8 cellular contexts compared by ENCODE assay signal in genomic region chr2:42169100-42169868, GRCh38. TPM values are rescaled to one million over a fixed set of nuclear protein-coding genes. Genes with fewer than 3 reads are reported as not detected.
DNase-seq lines count a peak whose midpoint lies in the region; ATAC-seq, FAIRE-seq and TF ChIP-seq lines count a peak whose summit lies in the region.

TSS of gene EML4 (plus strand) at chr2:42169353. CDS start at chr2:42169612, 259 bp downstream.

- H3K4me1 ChIP-seq in kidney (ENCODE audit: control insufficient read depth in 1 of 2, insufficient read depth in 1 of 2, low read depth in 1 of 2, low read length in 2 of 2), result peaks cover 4 to 10% of the 10 kb centered on the region in 2 donors

- H3K27ac ChIP-seq in kidney (ENCODE audit: low read depth in 2 of 2, low read length in 2 of 2), result peak within 1 kb of the TSS; percentile 85 to 90

- ATAC-seq in GM19025 (IDR thresholded peaks at IDR 0.05; ENCODE audit: low read depth, unreplicated experiment) (peak; percentile 89), HG03280 (IDR thresholded peaks at IDR 0.05; ENCODE audit: unreplicated experiment) (peak; percentile 83)

- FAIRE-seq in kidney (lab: Jason Lieb, UNC), result no peak

- peak within 1 kb of the TSS; percentile 85 to 88 for H3K9ac ChIP-seq in kidney (ENCODE audit: low read length in 2 of 2)

- intact Hi-C loops in kidney (cut with DNase I), result no loop called here

- H3K4me3 ChIP-seq in AG09309 (ENCODE audit: control insufficient read depth, low read depth, low read length), result peak within 1 kb of the TSS; percentile 100
- peak within 1 kb of the TSS; percentile 71 to 89 for H3K4me3 ChIP-seq in kidney (ENCODE audit: low read length in 2 of 2)

- DNase-seq in AG09309 (ENCODE audit: low read depth) (no peak), NCI-H446 treated with DMSO at 0.1 percent for 48 hours (lab: John Stamatoyannopoulos, UW) (peak; percentile 69), cerebellar cortex (ENCODE audit: low spot score) (peak; percentile 92), kidney (peak; percentile 97)
- peak; percentile 96 for DNase-seq in activated CD4-positive, CD25-positive, alpha-beta regulatory T cell treated with anti-CD3 and anti-CD28 coated beads, Interleukin-2, amount 50 U/mL, for 72 hours
- peak; percentile 88 to 89 for DNase-seq in stimulated activated CD4-positive, alpha-beta T cell treated with anti-CD3 and anti-CD28 coated beads, Interleukin-15, amount 100 ng/mL, for 1 hour (ENCODE audit: low read depth in 1 of 2, low spot score in 1 of 2)

- H3K36me3 ChIP-seq in kidney (ENCODE audit: control insufficient read depth in 1 of 2, insufficient read depth in 2 of 2, low read length in 2 of 2), result no peaks in the 10 kb centered on the region

- no peaks in the 10 kb centered on the region for H3K9me3 ChIP-seq in kidney (ENCODE audit: control insufficient read depth in 1 of 2, low read length in 2 of 2)

- TF ChIP-seq CTCF in AG09309 (IDR thresholded peaks at IDR 0.05; ENCODE audit: control insufficient read depth, insufficient read depth, low read depth, low read length, missing control alignments) (no peak), kidney (IDR thresholded peaks at IDR 0.05; ENCODE audit: borderline replicate concordance, extremely low read depth, insufficient read depth) (no peak)

RNA-seq across cellular contexts. Expression of gene EML4, which starts in this region (rescaled TPM):
- 53.6 TPM for total RNA-seq in kidney
- polyA plus RNA-seq in kidney (ENCODE audit: insufficient read depth, low read depth, low replicate concordance), result 13.0 TPM
